In the genomic region with DNA sequence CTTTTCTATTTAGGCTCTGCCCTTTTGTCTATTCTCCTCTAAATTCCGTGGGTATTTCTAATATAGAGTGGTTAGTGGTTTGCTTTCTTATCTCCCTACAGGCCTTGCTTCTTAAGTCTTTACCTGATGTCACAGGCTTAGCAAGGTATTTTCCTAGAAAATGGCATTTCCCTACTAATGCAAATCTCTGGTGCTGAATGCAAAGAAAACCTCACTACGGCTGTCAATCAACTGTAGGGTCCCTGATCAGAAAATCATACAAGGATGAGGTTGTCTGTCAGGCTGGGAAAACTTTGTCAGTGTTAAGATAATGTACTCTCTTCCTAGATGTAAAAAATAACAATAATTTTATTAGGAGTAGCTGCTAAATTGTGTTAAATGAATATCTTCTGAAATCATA, we compare ENCODE assay signal across 1 cellular context.
TF ChIP-seq lines count a peak whose summit lies in the region.

No MANE protein-coding gene starts in this region.

TF ChIP-seq in WTC11, 78 proteins besides CTCF, POLR2A, EP300 and RAD21 (continued from another document):
- TF ChIP-seq AFF4 (CRISPR knock-in tag; IDR thresholded peaks at IDR 0.05; ENCODE audit: borderline replicate concordance) = no peak
- TF ChIP-seq PRDM15 (CRISPR knock-in tag; IDR thresholded peaks at IDR 0.05) = no peak
- TF ChIP-seq ELF4 (CRISPR knock-in tag; IDR thresholded peaks at IDR 0.05; ENCODE audit: low read depth) = no peak
